ENCODE assay signal across 11 cellular contexts in the genomic region with DNA sequence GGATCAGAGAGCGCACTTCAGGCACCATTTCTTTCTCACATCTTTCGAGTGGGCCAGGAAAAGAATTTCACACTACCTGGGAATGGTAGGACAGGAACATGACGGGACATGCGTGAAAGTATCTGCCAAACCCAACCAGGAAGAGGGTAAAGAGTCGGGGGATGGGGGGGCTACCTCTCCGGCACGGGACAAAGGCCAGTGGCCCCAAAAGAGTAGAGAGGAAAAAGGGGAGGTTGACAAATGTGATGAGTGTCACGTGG. TPM values are rescaled to one million over a fixed set of nuclear protein-coding genes. Genes with fewer than 3 reads are reported as not detected.
DNase-seq lines count a peak whose midpoint lies in the region; ATAC-seq, FAIRE-seq and TF ChIP-seq lines count a peak whose summit lies in the region.
"Had no signal": no experiment of that assay in that cellular context is flagged by ENCODE, and none has a peak within 500 bp of the region (broad histone marks: within the 10 kb centered on the region; RNA-seq: fewer than 3 reads in every experiment).

No MANE protein-coding gene starts in this region.

- H4K20me1 ChIP-seq in K562 (replicated peaks; ENCODE audit: control insufficient read depth, insufficient read depth, low read length), result 0 out of 2 replicates have a peak, but pooled peaks cover 6% of the 10 kb centered on the region

- no peak overlapping the region for H2BK15ac ChIP-seq in mesenchymal stem cell (ENCODE audit: low read depth, poor library complexity, severe bottlenecking)

- no peak overlapping the region for H3K18ac ChIP-seq in mesenchymal stem cell (ENCODE audit: low read depth in 1 of 2, low read length in 2 of 2)

- H3K27ac ChIP-seq in K562 (ENCODE audit: extremely low read depth, low read depth, low read length), result no peak overlapping the region
- H3K27ac ChIP-seq in mesenchymal stem cell (ENCODE audit: low read length, poor library complexity, severe bottlenecking), result no peak overlapping the region
- H3K27ac ChIP-seq in suprapubic skin, result no peak overlapping the region

- peaks cover 7 to 13% of the 10 kb centered on the region in 2 experiments; a peak in 2 of 5 replicates for H3K4me1 ChIP-seq in K562 (replicated peaks in 1 of 2; ENCODE audit: control insufficient read depth in 2 of 2, insufficient read depth in 2 of 2, low read length in 2 of 2)
- peaks cover 6% of the 10 kb centered on the region for H3K4me1 ChIP-seq in mesenchymal stem cell (ENCODE audit: control insufficient read depth, insufficient read depth, low read depth, low read length)
- peaks cover 24% of the 10 kb centered on the region for H3K4me1 ChIP-seq in suprapubic skin

- H3K9me3 ChIP-seq in K562 (replicated peaks; ENCODE audit: control insufficient read depth, insufficient read depth, low read depth, low read length) (no peaks in the 10 kb centered on the region), mesenchymal stem cell (ENCODE audit: control insufficient read depth, low read length) (no peaks in the 10 kb centered on the region), suprapubic skin (no peaks in the 10 kb centered on the region)
- H3K9me3 ChIP-seq: adrenal gland had no signal

- peaks cover 4 to 6% of the 10 kb centered on the region in 2 experiments; a peak in 1 of 5 replicates for H3K27me3 ChIP-seq in K562 (ENCODE audit: control insufficient read depth in 2 of 2, insufficient read depth in 2 of 2, low read length in 2 of 2)
- peaks cover 5 to 6% of the 10 kb centered on the region in 2 experiments for H3K27me3 ChIP-seq in mesenchymal stem cell (ENCODE audit: control insufficient read depth in 1 of 2, insufficient read depth in 1 of 2, low read length in 2 of 2)
- H3K27me3 ChIP-seq in suprapubic skin, result no peaks in the 10 kb centered on the region
- H3K27me3 ChIP-seq: adrenal gland had no signal

- no peak for TF ChIP-seq CTCF in K562 (IDR thresholded peaks at IDR 0.05 in 2 of 3, conservative IDR thresholded peaks at IDR 0.05 in 1 of 3; ENCODE audit: insufficient read depth in 2 of 3, low read depth in 1 of 3, low read length in 3 of 3)
- TF ChIP-seq CTCF in suprapubic skin (IDR thresholded peaks at IDR 0.05), result no peak

- no peak overlapping the region; the same call in 1 of the 2 replicates for H3K4me3 ChIP-seq in K562
- H3K4me3 ChIP-seq in mesenchymal stem cell (ENCODE audit: insufficient read depth in 1 of 2, low read depth in 1 of 2, low read length in 2 of 2), result peak overlapping the region in 1 of 2 experiments; percentile 76
- peak overlapping the region; percentile 48 for H3K4me3 ChIP-seq in suprapubic skin

- no peak overlapping the region for H3K4ac ChIP-seq in mesenchymal stem cell (ENCODE audit: low read depth in 1 of 2, low read length in 2 of 2)

- H2AK5ac ChIP-seq in mesenchymal stem cell (ENCODE audit: low read length, severe bottlenecking), result peak overlapping the region; percentile 78

- no peak overlapping the region for H2BK12ac ChIP-seq in mesenchymal stem cell (ENCODE audit: low read length in 2 of 2)

- H3K27me3 Mint-ChIP-seq in activated T-cell treated with anti-CD3 and anti-CD28 coated beads, Interleukin-2, amount 50 U/mL, for 24 hours, result peaks cover 72% of the 10 kb centered on the region

- TF ChIP-seq POLR2A in K562 (conservative IDR thresholded peaks at IDR 0.05) (no peak), suprapubic skin (IDR thresholded peaks at IDR 0.05) (no peak)

- peaks cover 12% of the 10 kb centered on the region for H3K79me1 ChIP-seq in mesenchymal stem cell (replicated peaks; ENCODE audit: low read length, poor library complexity, severe bottlenecking)

- H3K36me3 ChIP-seq in K562 (ENCODE audit: control insufficient read depth, insufficient read depth, low read length) (peaks cover 2% of the 10 kb centered on the region; the same call in 1 of the 3 replicates), mesenchymal stem cell (ENCODE audit: control insufficient read depth in 1 of 2, insufficient read depth in 2 of 2, low read depth in 1 of 2, low read length in 2 of 2) (peaks cover 0 to 3% of the 10 kb centered on the region in 2 experiments), suprapubic skin (no peaks in the 10 kb centered on the region)
- H3K36me3 ChIP-seq: adrenal gland had no signal

- no peak overlapping the region for H3K14ac ChIP-seq in mesenchymal stem cell (ENCODE audit: low read length in 2 of 2)

- H3K4me2 ChIP-seq in K562 (ENCODE audit: insufficient read depth, low read length), result peak overlapping the region; percentile 67; the same call in 1 of the 2 replicates
- H3K4me2 ChIP-seq in mesenchymal stem cell (ENCODE audit: low read length, poor library complexity, severe bottlenecking), result no peak overlapping the region

- intact Hi-C loops in K562 (cut with micrococcal nuclease), result no loop called here

- TF ChIP-seq RAD21 in K562 (CRISPR knock-in tag; conservative IDR thresholded peaks at IDR 0.05 in 1 of 2, IDR thresholded peaks at IDR 0.05 in 1 of 2), result no peak

- H2BK120ac ChIP-seq in mesenchymal stem cell (ENCODE audit: low read depth, low read length), result no peak overlapping the region

- FAIRE-seq in K562 (lab: Jason Lieb, UNC), result no peak

- no peak overlapping the region for H3K27ac Mint-ChIP-seq in activated T-cell treated with anti-CD3 and anti-CD28 coated beads, Interleukin-2, amount 50 U/mL, for 24 hours

- peak overlapping the region in 1 of 2 experiments; percentile 13; a peak in 1 of 4 replicates for H3K9ac ChIP-seq in K562 (ENCODE audit: insufficient read depth in 1 of 2, low read depth in 2 of 2, low read length in 2 of 2)
- peak overlapping the region; percentile 75 for H3K9ac ChIP-seq in mesenchymal stem cell (ENCODE audit: low read length)

- ATAC-seq in K562 (no peak), GM18861 (IDR thresholded peaks at IDR 0.05; ENCODE audit: unreplicated experiment) (no peak), HG03135 (IDR thresholded peaks at IDR 0.05; ENCODE audit: unreplicated experiment) (no peak)

- H2AFZ ChIP-seq in K562 (ENCODE audit: low read depth, low read length) (peak overlapping the region; percentile 88), mesenchymal stem cell (ENCODE audit: low read depth, low read length) (no peak overlapping the region)

- H4K91ac ChIP-seq in mesenchymal stem cell (ENCODE audit: low read length), result no peak overlapping the region

- H3K4me3 Mint-ChIP-seq in activated T-cell treated with anti-CD3 and anti-CD28 coated beads, Interleukin-2, amount 50 U/mL, for 24 hours, result peak overlapping the region; percentile 50

- no peak overlapping the region for H3K23ac ChIP-seq in mesenchymal stem cell (ENCODE audit: low read length in 2 of 2)

- 61% methylated on average over 5 of the region's 8 CpGs for WGBS in K562 (ENCODE audit: insufficient coverage, low coverage, missing lambda C conversion rate)
- WGBS in mesenchymal stem cell, result 67% methylated on average over 8 of the region's 8 CpGs
- 57% methylated on average over 8 of the region's 8 CpGs for WGBS in suprapubic skin

- H3K4me1 Mint-ChIP-seq in activated T-cell treated with anti-CD3 and anti-CD28 coated beads, Interleukin-2, amount 50 U/mL, for 24 hours (ENCODE audit: low read depth), result peaks cover 6% of the 10 kb centered on the region

- CTCF ChIA-PET in K562 (lab: Yijun Ruan, JAX; ENCODE audit: low intra/inter-chr PET ratio), result no interaction called here

- H3K9me3 Mint-ChIP-seq in activated T-cell treated with anti-CD3 and anti-CD28 coated beads, Interleukin-2, amount 50 U/mL, for 24 hours, result no peaks in the 10 kb centered on the region

- no peaks in the 10 kb centered on the region for H3K36me3 Mint-ChIP-seq in activated T-cell treated with anti-CD3 and anti-CD28 coated beads, Interleukin-2, amount 50 U/mL, for 24 hours (ENCODE audit: low read depth)

- no peak overlapping the region for H2BK5ac ChIP-seq in mesenchymal stem cell (ENCODE audit: low read depth, low read length, poor library complexity, severe bottlenecking)

- POLR2A ChIA-PET in K562 (lab: Yijun Ruan, JAX), result interaction anchor here (0.8 kb wide), 1 partner anchor 9 kb away, joined by 3 read pairs; no protein-coding TSS in a partner anchor

- TF ChIP-seq EP300 in K562 (IDR thresholded peaks at IDR 0.05; ENCODE audit: low read length) (no peak), suprapubic skin (IDR thresholded peaks at IDR 0.05) (no peak)

- no peak for DNase-seq in activated T-cell treated with anti-CD3 and anti-CD28 coated beads, Interleukin-2, amount 50 U/mL, for 24 hours
- no peak for DNase-seq in activated T-cell treated with anti-CD3 and anti-CD28 coated beads, Interleukin-2, amount 50 U/mL, for 1 hour
- DNase-seq in K562 (ENCODE audit: extremely low read depth in 1 of 4, low spot score in 3 of 4) (no peak), mesenchymal stem cell (no peak), suprapubic skin (ENCODE audit: low spot score in 2 of 2) (no peak)
- no peak for DNase-seq in activated CD4-positive, CD25-positive, alpha-beta regulatory T cell treated with anti-CD3 and anti-CD28 coated beads, Interleukin-2, amount 50 U/mL, for 72 hours
- DNase-seq: AML-193, NCI-H1436 had no signal

- no peak overlapping the region for H4K8ac ChIP-seq in mesenchymal stem cell (ENCODE audit: low read length)

- no peaks in the 10 kb centered on the region for H3K9me1 ChIP-seq in K562 (ENCODE audit: control insufficient read depth, insufficient read depth, low read length)

- no TSS peak for BruUV-seq in K562 (replicated peaks; lab: Mats Ljungman, UMichigan)

- in situ Hi-C loops in K562 (cut with MboI), result no loop called here

- 0 out of 3 replicates have a peak, but pooled peaks cover 2% of the 10 kb centered on the region for H3K79me2 ChIP-seq in K562 (ENCODE audit: control insufficient read depth, insufficient read depth, low read length)

RNA-seq across cellular contexts. Expression of a gene that starts 0.8 kb away (rescaled TPM):
- 6.0 and 13.1 TPM in 2 replicates for total RNA-seq in K562 (2011; cell fraction: chromatin; rRNA removed; ENCODE audit: low replicate concordance)
- total RNA-seq in K562 (2011; cell fraction: nucleolus; rRNA removed), result 3.0 and 3.8 TPM in 2 replicates
- total RNA-seq in K562 (2011; cell fraction: nucleoplasm; rRNA removed), result 6.7 and 10.2 TPM in 2 replicates
- 5.0 and 6.3 TPM in 2 replicates for total RNA-seq in K562 (2014; rRNA removed)
- total RNA-seq in K562 (2014; rRNA removed; fragmentation: Illumina TruSeq; extraction: Trizol), result 6.1 and 8.4 TPM in 2 replicates
- total RNA-seq in K562 (2015; rRNA removed; fragmentation: Illumina TruSeq; extraction: Trizol), result 5.2 and 6.0 TPM in 2 replicates
- 8.2 and 10.1 TPM in 2 replicates for total RNA-seq in K562 (2021)
- 4.8 and 5.6 TPM in 2 replicates for polyA plus RNA-seq in K562 (2011; rRNA removed)
- 1.3 and 3.4 TPM in 2 replicates for polyA plus RNA-seq in K562 (2011; cell fraction: cytosol; rRNA removed)
- polyA plus RNA-seq in K562 (2011; cell fraction: nucleus; rRNA removed), result 5.5 and 8.9 TPM in 2 replicates
- polyA plus RNA-seq in K562 (2012), result 5.3 and 7.1 TPM in 2 replicates
- polyA plus RNA-seq in K562 (2014; fragmentation: Illumina TruSeq; extraction: Trizol), result 6.6 and 11.4 TPM in 2 replicates
- polyA plus RNA-seq in K562 (2014; fragmentation: Nextera tagmentation; extraction: Ambion mirVana), result 1 to 10 TPM; 1.3 to 1.8 TPM
- polyA plus RNA-seq in K562 (2014; rRNA removed), result 3.2 and 12.2 TPM in 2 replicates
- 4.4 and 6.1 TPM in 2 replicates for polyA minus RNA-seq in K562 (2011; rRNA and poly(A)+ RNA removed)
- polyA minus RNA-seq in K562 (2011; cell fraction: cytosol; rRNA and poly(A)+ RNA removed), result 2.9 and 3.3 TPM in 2 replicates
- 1.9 and 4.3 TPM in 2 replicates for polyA minus RNA-seq in K562 (2011; cell fraction: nucleus; rRNA and poly(A)+ RNA removed)
- 2.9 TPM for polyA plus RNA-seq in mesenchymal stem cell (2013, experiment 1 of 2)
- polyA plus RNA-seq in mesenchymal stem cell (2013, experiment 2 of 2), result 3.3 TPM
- total RNA-seq in suprapubic skin, result 10 to 100 TPM in 1 of 4 donors, 1 to 10 TPM in 3; 4.7 to 13.4 (median 6.5) TPM

RNA-seq across cellular contexts. Expression of a gene that starts 57.1 kb away (rescaled TPM):
- total RNA-seq in K562 (2011; cell fraction: chromatin; rRNA removed; ENCODE audit: low replicate concordance), result 16.6 and 64.6 TPM in 2 replicates
- 6.8 and 10.3 TPM in 2 replicates for total RNA-seq in K562 (2011; cell fraction: nucleolus; rRNA removed)
- total RNA-seq in K562 (2011; cell fraction: nucleoplasm; rRNA removed), result 15.2 and 18.3 TPM in 2 replicates
- total RNA-seq in K562 (2014; rRNA removed) (16.9 and 23.1 TPM in 2 replicates), K562 (2014; rRNA removed; fragmentation: Illumina TruSeq; extraction: Trizol) (26.4 and 30.3 TPM in 2 replicates), K562 (2015; rRNA removed; fragmentation: Illumina TruSeq; extraction: Trizol) (25.7 and 30.6 TPM in 2 replicates), K562 (2021) (14.0 and 14.8 TPM in 2 replicates), suprapubic skin (10 to 100 TPM; 21.8 to 44.0 (median 25.7) TPM)
- polyA plus RNA-seq in K562 (2011; rRNA removed) (10.3 and 15.7 TPM in 2 replicates), K562 (2014; fragmentation: Illumina TruSeq; extraction: Trizol) (20.5 and 25.9 TPM in 2 replicates), K562 (2014; fragmentation: Nextera tagmentation; extraction: Ambion mirVana) (10 to 100 TPM; 19.6 to 26.6 TPM), K562 (2014; rRNA removed) (16.8 and 22.4 TPM in 2 replicates)
- polyA plus RNA-seq in K562 (2011; cell fraction: cytosol; rRNA removed), result 2.7 and 5.6 TPM in 2 replicates
- polyA plus RNA-seq in K562 (2011; cell fraction: nucleus; rRNA removed), result 5.1 and 6.3 TPM in 2 replicates
- polyA plus RNA-seq in K562 (2012), result 11.2 and 15.1 TPM in 2 replicates
- 19.2 and 22.2 TPM in 2 replicates for polyA minus RNA-seq in K562 (2011; rRNA and poly(A)+ RNA removed)
- 3.5 and 6.4 TPM in 2 replicates for polyA minus RNA-seq in K562 (2011; cell fraction: cytosol; rRNA and poly(A)+ RNA removed)
- polyA minus RNA-seq in K562 (2011; cell fraction: nucleus; rRNA and poly(A)+ RNA removed), result 9.3 and 25.3 TPM in 2 replicates
- polyA plus RNA-seq in mesenchymal stem cell (2013, experiment 1 of 2), result 15.6 TPM
- 17.1 TPM for polyA plus RNA-seq in mesenchymal stem cell (2013, experiment 2 of 2)
